Comparison of ENCODE assay signal across 14 cellular contexts in the genomic region with DNA sequence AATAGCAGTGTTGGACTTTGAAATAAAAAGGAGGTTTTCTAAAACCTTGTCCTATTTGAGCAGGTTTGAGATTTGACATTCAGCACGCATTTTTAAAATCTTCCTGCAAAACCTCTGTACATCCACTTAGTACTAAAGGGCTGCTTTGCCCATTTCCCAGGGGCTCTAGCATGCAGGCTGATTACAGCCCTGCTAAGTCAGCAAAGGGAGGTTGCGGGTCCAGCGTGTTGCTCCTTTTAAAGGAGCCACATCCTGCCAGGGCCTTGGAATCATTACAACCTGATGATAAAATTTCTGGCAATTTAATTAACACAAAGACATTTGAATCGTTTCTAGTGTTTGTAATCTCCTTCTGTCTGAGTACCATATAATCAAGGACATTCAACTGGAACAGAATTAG.
"Had no signal": no experiment of that assay in that cellular context is flagged by ENCODE, and none has a peak within 500 bp of the region (broad histone marks: within the 10 kb centered on the region; RNA-seq: fewer than 3 reads in every experiment).

No MANE protein-coding gene starts in this region.

- H3K27ac ChIP-seq: body of pancreas, gastroesophageal sphincter, thyroid gland, uterus had no signal

- ATAC-seq: activated CD8-positive, alpha-beta memory T cell treated with anti-CD3 and anti-CD28 coated beads, Interleukin-2, amount 10 ng/mL, durations not matched to agents 7 days and 5 days; body of pancreas; gastroesophageal sphincter had no signal

- DNase-seq: activated CD4-positive, alpha-beta T cell treated with anti-CD3 and anti-CD28 coated beads for 1 hour; activated CD4-positive, alpha-beta T cell treated with anti-CD3 and anti-CD28 coated beads, Interleukin-2, amount 50 U/mL, for 48 hours; activated CD8-positive, alpha-beta memory T cell treated with anti-CD3 and anti-CD28 coated beads, Interleukin-2, amount 10 ng/mL, durations not matched to agents 7 days and 5 days; activated effector memory CD4-positive, alpha-beta T cell treated with Interleukin-2 at 50 U/mL for 16 hours; activated T-cell treated with anti-CD3 and anti-CD28 coated beads, Interleukin-2, amount 50 U/mL, for 24 hours; amniotic stem cell; body of pancreas; cerebellar nuclear complex; hypothalamus; midbrain; small intestine; thyroid gland; uterus had no signal
